In the genomic region with DNA sequence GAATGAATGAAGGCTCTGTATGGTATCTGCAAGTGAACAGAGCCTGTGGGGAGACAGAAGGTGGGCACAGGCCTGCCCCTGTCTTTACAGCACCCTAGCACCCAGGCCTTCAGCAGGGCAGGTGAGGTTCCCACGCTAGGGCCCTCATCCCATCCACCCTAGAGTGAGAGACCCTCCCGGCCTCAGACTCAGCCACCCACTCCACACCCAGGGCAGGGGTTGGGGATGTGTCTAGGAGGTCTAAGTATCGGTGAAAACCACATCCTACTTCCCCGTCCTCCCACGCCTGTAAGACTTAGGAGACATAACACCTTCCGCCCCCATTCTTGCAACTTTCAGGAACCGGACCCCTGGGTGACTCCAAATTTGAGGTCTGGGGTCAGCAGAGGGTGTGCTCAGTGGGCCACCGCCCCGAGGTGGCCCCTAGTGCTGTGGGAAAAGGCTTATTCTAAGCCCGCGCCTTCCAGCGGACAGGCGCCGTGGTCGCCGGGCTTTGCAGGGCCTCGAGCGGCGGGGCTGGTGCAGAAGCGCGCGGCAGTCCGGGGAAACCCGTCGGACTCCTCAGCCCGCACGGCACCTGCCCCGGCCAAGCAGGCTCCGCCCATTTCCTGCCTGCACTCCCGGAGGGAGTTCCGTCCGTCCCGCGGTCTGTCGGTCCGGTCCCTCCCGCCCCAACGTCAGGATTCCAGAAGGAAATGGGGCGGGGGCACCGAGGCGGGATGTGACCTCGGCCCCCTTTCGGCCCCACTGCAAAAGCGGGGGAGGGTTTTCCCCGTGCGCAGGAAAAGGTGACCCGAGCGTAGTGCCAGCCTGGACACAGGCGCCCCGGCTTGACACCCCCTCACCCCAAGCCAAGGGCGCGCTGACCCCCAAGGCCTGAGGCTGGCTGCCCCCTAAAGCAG, we compare ENCODE assay signal across 1 cellular context.
TF ChIP-seq lines count a peak whose summit lies in the region.

No MANE protein-coding gene starts in this region.

TF ChIP-seq in HepG2, 621 proteins besides CTCF, POLR2A, EP300 and RAD21 (continued from another document and continues in another):
- TF ChIP-seq, protein P1, sequence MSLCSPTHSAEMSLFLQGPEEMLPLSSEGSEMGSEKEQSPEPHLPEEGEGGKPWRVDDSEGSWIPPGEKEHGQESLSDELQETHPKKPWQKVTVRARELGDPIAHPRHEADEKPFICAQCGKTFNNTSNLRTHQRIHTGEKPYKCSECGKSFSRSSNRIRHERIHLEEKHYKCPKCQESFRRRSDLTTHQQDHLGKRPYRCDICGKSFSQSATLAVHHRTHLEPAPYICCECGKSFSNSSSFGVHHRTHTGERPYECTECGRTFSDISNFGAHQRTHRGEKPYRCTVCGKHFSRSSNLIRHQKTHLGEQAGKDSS (CRISPR knock-in tag; IDR thresholded peaks at IDR 0.05; ENCODE audit: borderline replicate concordance, low read depth): peak; percentile 78
- no peak for TF ChIP-seq ZNF496 (CRISPR knock-in tag; IDR thresholded peaks at IDR 0.05; ENCODE audit: insufficient replicate concordance)
- TF ChIP-seq, protein P2, sequence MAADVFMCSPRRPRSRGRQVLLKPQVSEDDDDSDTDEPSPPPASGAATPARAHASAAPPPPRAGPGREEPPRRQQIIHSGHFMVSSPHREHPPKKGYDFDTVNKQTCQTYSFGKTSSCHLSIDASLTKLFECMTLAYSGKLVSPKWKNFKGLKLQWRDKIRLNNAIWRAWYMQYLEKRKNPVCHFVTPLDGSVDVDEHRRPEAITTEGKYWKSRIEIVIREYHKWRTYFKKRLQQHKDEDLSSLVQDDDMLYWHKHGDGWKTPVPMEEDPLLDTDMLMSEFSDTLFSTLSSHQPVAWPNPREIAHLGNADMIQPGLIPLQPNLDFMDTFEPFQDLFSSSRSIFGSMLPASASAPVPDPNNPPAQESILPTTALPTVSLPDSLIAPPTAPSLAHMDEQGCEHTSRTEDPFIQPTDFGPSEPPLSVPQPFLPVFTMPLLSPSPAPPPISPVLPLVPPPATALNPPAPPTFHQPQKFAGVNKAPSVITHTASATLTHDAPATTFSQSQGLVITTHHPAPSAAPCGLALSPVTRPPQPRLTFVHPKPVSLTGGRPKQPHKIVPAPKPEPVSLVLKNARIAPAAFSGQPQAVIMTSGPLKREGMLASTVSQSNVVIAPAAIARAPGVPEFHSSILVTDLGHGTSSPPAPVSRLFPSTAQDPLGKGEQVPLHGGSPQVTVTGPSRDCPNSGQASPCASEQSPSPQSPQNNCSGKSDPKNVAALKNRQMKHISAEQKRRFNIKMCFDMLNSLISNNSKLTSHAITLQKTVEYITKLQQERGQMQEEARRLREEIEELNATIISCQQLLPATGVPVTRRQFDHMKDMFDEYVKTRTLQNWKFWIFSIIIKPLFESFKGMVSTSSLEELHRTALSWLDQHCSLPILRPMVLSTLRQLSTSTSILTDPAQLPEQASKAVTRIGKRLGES (CRISPR knock-in tag; IDR thresholded peaks at IDR 0.05; ENCODE audit: borderline replicate concordance): no peak
- TF ChIP-seq RBM39 (IDR thresholded peaks at IDR 0.05; ENCODE audit: low read depth, low read length, poor library complexity, severe bottlenecking): peak; percentile 95
- TF ChIP-seq, protein P3, sequence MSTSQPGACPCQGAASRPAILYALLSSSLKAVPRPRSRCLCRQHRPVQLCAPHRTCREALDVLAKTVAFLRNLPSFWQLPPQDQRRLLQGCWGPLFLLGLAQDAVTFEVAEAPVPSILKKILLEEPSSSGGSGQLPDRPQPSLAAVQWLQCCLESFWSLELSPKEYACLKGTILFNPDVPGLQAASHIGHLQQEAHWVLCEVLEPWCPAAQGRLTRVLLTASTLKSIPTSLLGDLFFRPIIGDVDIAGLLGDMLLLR (CRISPR knock-in tag; IDR thresholded peaks at IDR 0.05): peak; percentile 61; the same call in 1 of the 2 replicates
- peak; percentile 79 for TF ChIP-seq ZNF768 (CRISPR knock-in tag; IDR thresholded peaks at IDR 0.05)
- TF ChIP-seq KLF9 (CRISPR knock-in tag; IDR thresholded peaks at IDR 0.05; ENCODE audit: low read depth): peak; percentile 92; the same call in 1 of the 2 replicates
- peak; percentile 78; the same call in 1 of the 2 replicates for TF ChIP-seq ZFP36L2 (CRISPR knock-in tag; IDR thresholded peaks at IDR 0.05)
- TF ChIP-seq, protein P4, sequence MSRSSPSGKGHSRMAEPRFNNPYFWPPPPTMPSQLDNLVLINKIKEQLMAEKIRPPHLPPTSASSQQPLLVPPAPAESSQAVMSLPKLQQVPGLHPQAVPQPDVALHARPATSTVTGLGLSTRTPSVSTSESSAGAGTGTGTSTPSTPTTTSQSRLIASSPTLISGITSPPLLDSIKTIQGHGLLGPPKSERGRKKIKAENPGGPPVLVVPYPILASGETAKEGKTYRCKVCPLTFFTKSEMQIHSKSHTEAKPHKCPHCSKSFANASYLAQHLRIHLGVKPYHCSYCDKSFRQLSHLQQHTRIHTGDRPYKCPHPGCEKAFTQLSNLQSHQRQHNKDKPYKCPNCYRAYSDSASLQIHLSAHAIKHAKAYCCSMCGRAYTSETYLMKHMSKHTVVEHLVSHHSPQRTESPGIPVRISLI (CRISPR knock-in tag; IDR thresholded peaks at IDR 0.05; ENCODE audit: borderline replicate concordance): no peak
- no peak for TF ChIP-seq SMAD1 (CRISPR knock-in tag; IDR thresholded peaks at IDR 0.05; ENCODE audit: borderline replicate concordance, low read depth)
- TF ChIP-seq, protein P5, sequence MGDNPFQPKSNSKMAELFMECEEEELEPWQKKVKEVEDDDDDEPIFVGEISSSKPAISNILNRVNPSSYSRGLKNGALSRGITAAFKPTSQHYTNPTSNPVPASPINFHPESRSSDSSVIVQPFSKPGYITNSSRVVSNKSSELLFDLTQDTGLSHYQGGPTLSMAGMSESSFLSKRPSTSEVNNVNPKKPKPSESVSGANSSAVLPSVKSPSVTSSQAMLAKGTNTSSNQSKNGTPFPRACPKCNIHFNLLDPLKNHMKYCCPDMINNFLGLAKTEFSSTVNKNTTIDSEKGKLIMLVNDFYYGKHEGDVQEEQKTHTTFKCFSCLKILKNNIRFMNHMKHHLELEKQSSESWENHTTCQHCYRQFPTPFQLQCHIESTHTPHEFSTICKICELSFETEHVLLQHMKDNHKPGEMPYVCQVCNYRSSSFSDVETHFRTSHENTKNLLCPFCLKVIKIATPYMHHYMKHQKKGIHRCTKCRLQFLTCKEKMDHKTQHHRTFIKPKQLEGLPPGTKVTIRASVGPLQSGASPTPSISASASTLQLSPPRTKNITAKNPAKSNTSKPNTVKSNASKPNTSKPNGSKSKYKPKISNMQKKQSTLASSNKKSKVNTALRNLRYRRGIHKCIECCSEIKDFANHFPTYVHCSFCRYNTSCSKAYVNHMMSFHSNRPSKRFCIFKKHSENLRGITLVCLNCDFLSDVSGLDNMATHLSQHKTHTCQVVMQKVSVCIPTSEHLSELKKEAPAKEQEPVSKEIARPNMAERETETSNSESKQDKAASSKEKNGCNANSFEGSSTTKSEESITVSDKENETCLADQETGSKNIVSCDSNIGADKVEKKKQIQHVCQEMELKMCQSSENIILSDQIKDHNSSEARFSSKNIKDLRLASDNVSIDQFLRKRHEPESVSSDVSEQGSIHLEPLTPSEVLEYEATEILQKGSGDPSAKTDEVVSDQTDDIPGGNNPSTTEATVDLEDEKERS (CRISPR knock-in tag; IDR thresholded peaks at IDR 0.05): peak; percentile 77; the same call in 1 of the 2 replicates
- TF ChIP-seq, protein P6, sequence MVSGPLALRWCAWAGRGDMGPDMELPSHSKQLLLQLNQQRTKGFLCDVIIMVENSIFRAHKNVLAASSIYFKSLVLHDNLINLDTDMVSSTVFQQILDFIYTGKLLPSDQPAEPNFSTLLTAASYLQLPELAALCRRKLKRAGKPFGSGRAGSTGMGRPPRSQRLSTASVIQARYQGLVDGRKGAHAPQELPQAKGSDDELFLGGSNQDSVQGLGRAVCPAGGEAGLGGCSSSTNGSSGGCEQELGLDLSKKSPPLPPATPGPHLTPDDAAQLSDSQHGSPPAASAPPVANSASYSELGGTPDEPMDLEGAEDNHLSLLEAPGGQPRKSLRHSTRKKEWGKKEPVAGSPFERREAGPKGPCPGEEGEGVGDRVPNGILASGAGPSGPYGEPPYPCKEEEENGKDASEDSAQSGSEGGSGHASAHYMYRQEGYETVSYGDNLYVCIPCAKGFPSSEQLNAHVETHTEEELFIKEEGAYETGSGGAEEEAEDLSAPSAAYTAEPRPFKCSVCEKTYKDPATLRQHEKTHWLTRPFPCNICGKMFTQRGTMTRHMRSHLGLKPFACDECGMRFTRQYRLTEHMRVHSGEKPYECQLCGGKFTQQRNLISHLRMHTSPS (CRISPR knock-in tag; IDR thresholded peaks at IDR 0.05; ENCODE audit: low read depth): peak; percentile 67
- TF ChIP-seq, protein P7, sequence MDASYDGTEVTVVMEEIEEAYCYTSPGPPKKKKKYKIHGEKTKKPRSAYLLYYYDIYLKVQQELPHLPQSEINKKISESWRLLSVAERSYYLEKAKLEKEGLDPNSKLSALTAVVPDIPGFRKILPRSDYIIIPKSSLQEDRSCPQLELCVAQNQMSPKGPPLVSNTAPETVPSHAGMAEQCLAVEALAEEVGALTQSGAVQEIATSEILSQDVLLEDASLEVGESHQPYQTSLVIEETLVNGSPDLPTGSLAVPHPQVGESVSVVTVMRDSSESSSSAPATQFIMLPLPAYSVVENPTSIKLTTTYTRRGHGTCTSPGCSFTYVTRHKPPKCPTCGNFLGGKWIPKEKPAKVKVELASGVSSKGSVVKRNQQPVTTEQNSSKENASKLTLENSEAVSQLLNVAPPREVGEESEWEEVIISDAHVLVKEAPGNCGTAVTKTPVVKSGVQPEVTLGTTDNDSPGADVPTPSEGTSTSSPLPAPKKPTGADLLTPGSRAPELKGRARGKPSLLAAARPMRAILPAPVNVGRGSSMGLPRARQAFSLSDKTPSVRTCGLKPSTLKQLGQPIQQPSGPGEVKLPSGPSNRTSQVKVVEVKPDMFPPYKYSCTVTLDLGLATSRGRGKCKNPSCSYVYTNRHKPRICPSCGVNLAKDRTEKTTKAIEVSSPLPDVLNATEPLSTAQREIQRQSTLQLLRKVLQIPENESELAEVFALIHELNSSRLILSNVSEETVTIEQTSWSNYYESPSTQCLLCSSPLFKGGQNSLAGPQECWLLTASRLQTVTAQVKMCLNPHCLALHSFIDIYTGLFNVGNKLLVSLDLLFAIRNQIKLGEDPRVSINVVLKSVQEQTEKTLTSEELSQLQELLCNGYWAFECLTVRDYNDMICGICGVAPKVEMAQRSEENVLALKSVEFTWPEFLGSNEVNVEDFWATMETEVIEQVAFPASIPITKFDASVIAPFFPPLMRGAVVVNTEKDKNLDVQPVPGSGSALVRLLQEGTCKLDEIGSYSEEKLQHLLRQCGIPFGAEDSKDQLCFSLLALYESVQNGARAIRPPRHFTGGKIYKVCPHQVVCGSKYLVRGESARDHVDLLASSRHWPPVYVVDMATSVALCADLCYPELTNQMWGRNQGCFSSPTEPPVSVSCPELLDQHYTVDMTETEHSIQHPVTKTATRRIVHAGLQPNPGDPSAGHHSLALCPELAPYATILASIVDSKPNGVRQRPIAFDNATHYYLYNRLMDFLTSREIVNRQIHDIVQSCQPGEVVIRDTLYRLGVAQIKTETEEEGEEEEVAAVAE (CRISPR knock-in tag; IDR thresholded peaks at IDR 0.05; ENCODE audit: borderline replicate concordance): peak; percentile 86
- TF ChIP-seq HNF4G (IDR thresholded peaks at IDR 0.05; ENCODE audit: borderline replicate concordance, low read depth, low read length): no peak
- peak; percentile 63; the same call in 1 of the 2 replicates for TF ChIP-seq HNF4G (CRISPR knock-in tag; IDR thresholded peaks at IDR 0.05; ENCODE audit: borderline replicate concordance, low read depth)
- TF ChIP-seq HNRNPUL1 (IDR thresholded peaks at IDR 0.05; ENCODE audit: low read depth, low read length): no peak
- no peak for TF ChIP-seq ZNF333 (CRISPR knock-in tag; IDR thresholded peaks at IDR 0.05; ENCODE audit: borderline replicate concordance)
- TF ChIP-seq ZNF24 (IDR thresholded peaks at IDR 0.05): no peak
- TF ChIP-seq, protein P8, sequence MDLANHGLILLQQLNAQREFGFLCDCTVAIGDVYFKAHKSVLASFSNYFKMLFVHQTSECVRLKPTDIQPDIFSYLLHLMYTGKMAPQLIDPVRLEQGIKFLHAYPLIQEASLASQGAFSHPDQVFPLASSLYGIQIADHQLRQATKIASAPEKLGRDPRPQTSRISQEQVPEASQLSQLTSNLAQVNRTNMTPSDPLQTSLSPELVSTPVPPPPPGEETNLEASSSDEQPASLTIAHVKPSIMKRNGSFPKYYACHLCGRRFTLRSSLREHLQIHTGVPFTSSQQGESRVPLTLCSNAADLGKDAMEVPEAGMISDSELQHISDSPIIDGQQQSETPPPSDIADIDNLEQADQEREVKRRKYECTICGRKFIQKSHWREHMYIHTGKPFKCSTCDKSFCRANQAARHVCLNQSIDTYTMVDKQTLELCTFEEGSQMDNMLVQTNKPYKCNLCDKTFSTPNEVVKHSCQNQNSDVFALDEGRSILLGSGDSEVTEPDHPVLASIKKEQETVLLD (CRISPR knock-in tag; IDR thresholded peaks at IDR 0.05; ENCODE audit: low read depth): peak; percentile 98
